22 cellular contexts compared by ENCODE assay signal in the genomic region with DNA sequence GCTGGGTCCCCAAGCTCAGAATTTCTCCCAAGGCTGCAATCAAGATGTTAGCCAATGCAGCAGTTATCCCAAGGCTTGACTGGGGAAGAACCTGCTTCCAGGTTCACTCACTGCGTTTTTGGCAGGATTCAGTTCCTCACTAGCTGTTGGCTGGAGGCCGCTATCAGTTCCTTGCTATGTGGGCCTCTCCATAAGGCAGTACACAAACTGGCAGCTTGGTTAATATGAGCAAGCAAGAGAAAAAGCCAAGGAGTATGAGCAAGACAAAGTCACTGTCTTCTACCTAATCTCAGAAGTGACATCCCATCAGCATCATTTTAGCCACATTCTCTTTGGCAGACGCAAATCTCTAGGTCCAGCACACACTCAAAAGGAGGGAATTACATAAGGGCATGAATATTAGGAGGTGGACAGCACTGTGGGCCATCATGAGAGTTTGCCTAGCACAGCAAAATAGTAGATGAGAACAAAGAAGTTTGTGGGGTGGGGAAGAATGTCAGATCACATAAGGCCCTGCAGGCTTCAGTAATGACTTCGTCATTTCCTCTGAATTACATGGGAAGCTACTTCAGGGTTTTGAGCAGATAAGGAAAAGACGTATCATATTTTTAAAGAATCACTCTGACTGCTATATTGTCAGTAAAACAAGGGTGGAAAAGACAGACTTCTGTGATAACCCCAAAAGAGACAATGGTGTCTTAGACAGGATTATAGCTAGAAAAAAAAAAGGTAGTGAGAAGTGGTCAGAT. TPM values are rescaled to one million over a fixed set of nuclear protein-coding genes. Genes with fewer than 3 reads are reported as not detected.
DNase-seq lines count a peak whose midpoint lies in the region; FAIRE-seq and TF ChIP-seq lines count a peak whose summit lies in the region.
"Had no signal": no experiment of that assay in that cellular context is flagged by ENCODE, and none has a peak within 500 bp of the region (broad histone marks: within the 10 kb centered on the region; RNA-seq: fewer than 3 reads in every experiment).

No MANE protein-coding gene starts in this region.

- intact Hi-C loops in activated T-helper 2 cell treated with anti-CD3 and anti-CD28 coated beads, Interferon-gamma antibody, Interleukin-2, Interleukin-4, amounts not matched to agents 10 μg/mL and 5 μg/mL and 100 μg/mL, durations not matched to agents 14 hours and 24 hours and 36 hours (cut with micrococcal nuclease), result loop anchor here (1.0 kb wide), 1 partner anchor 25 kb away; no protein-coding TSS in a partner anchor

- H3K27me3 ChIP-seq in suprapubic skin, result no peaks in the 10 kb centered on the region
- H3K27me3 ChIP-seq: cardiac muscle cell, heart right ventricle, right lobe of liver, upper lobe of right lung had no signal

- H3K4me1 Mint-ChIP-seq in activated T-helper 2 cell treated with anti-CD3 and anti-CD28 coated beads, Interferon-gamma antibody, Interleukin-2, Interleukin-4, amounts not matched to agents 10 μg/mL and 5 μg/mL and 100 μg/mL, durations not matched to agents 14 hours and 24 hours and 36 hours (ENCODE audit: low read depth), result peaks cover 31% of the 10 kb centered on the region
- peaks cover 12% of the 10 kb centered on the region for H3K4me1 Mint-ChIP-seq in endothelial cell (ENCODE audit: unreplicated experiment)
- H3K4me1 Mint-ChIP-seq: activated CD8-positive, alpha-beta memory T cell treated with anti-CD3 and anti-CD28 coated beads, Interleukin-2, amount 10 ng/mL, durations not matched to agents 7 days and 5 days had no signal

- H3K9me3 Mint-ChIP-seq in activated T-helper 2 cell treated with anti-CD3 and anti-CD28 coated beads, Interferon-gamma antibody, Interleukin-2, Interleukin-4, amounts not matched to agents 10 μg/mL and 5 μg/mL and 100 μg/mL, durations not matched to agents 14 hours and 24 hours and 36 hours, result peaks cover 4% of the 10 kb centered on the region
- H3K9me3 Mint-ChIP-seq in endothelial cell (ENCODE audit: unreplicated experiment), result no peaks in the 10 kb centered on the region

- no peaks in the 10 kb centered on the region for H3K4me1 ChIP-seq in suprapubic skin
- H3K4me1 ChIP-seq: upper lobe of right lung had no signal

- H3K36me3 Mint-ChIP-seq in activated T-helper 2 cell treated with anti-CD3 and anti-CD28 coated beads, Interferon-gamma antibody, Interleukin-2, Interleukin-4, amounts not matched to agents 10 μg/mL and 5 μg/mL and 100 μg/mL, durations not matched to agents 14 hours and 24 hours and 36 hours (ENCODE audit: low read depth), result peaks cover 41% of the 10 kb centered on the region
- peaks cover 12% of the 10 kb centered on the region for H3K36me3 Mint-ChIP-seq in endothelial cell (ENCODE audit: low read depth, unreplicated experiment)

- H3K4me3 Mint-ChIP-seq in activated T-helper 2 cell treated with anti-CD3 and anti-CD28 coated beads, Interferon-gamma antibody, Interleukin-2, Interleukin-4, amounts not matched to agents 10 μg/mL and 5 μg/mL and 100 μg/mL, durations not matched to agents 14 hours and 24 hours and 36 hours (ENCODE audit: low read depth), result no peak overlapping the region
- H3K4me3 Mint-ChIP-seq in endothelial cell (ENCODE audit: unreplicated experiment), result no peak overlapping the region
- H3K4me3 Mint-ChIP-seq: activated CD8-positive, alpha-beta memory T cell treated with anti-CD3 and anti-CD28 coated beads, Interleukin-2, amount 10 ng/mL, durations not matched to agents 7 days and 5 days had no signal

- no peak for TF ChIP-seq EP300 in suprapubic skin (IDR thresholded peaks at IDR 0.05)

- TF ChIP-seq CTCF in endothelial cell (IDR thresholded peaks at IDR 0.05; ENCODE audit: unreplicated experiment) (no peak), suprapubic skin (IDR thresholded peaks at IDR 0.05) (no peak)

- peak; percentile 23 for FAIRE-seq in GM19239 (lab: Jason Lieb, UNC)

- H3K4me3 ChIP-seq in suprapubic skin, result no peak overlapping the region
- H3K4me3 ChIP-seq: cardiac muscle cell, heart right ventricle, PC-9, right lobe of liver, upper lobe of right lung had no signal

- DNase-seq in GM19239 (ENCODE audit: insufficient read length, low spot score) (no peak), OCI-M1 (lab: John Stamatoyannopoulos, UW) (peak; percentile 48), endothelial cell (ENCODE audit: low spot score) (no peak), suprapubic skin (ENCODE audit: low spot score in 2 of 2) (no peak), NCI-H2196 treated with DMSO at 0.1 percent for 48 hours (lab: John Stamatoyannopoulos, UW; ENCODE audit: unreplicated experiment) (no peak), NCI-H146 treated with DMSO at 0.1 percent for 48 hours (lab: John Stamatoyannopoulos, UW; ENCODE audit: unreplicated experiment) (no peak), midbrain (lab: John Stamatoyannopoulos, UW) (no peak)
- no peak for DNase-seq in activated T-helper 2 cell treated with anti-CD3 and anti-CD28 coated beads, Interferon-gamma antibody, Interleukin-2, Interleukin-4, amounts not matched to agents 10 μg/mL and 5 μg/mL and 100 μg/mL, durations not matched to agents 14 hours and 24 hours and 36 hours (ENCODE audit: low spot score)
- DNase-seq: activated CD4-positive, CD25-positive, alpha-beta regulatory T cell treated with anti-CD3 and anti-CD28 coated beads, Interleukin-2, amount 50 U/mL, for 72 hours; activated CD8-positive, alpha-beta memory T cell treated with anti-CD3 and anti-CD28 coated beads, Interleukin-2, amount 10 ng/mL, durations not matched to agents 7 days and 5 days; activated gamma-delta T cell; amygdala; heart right ventricle; KG1; MM.1S; NCI-H1436; NCI-H2107; PC-9; right lobe of liver; Right ventricle myocardium superior; upper lobe of right lung had no signal

- 94% methylated on average over 5 of the region's 5 CpGs for WGBS in suprapubic skin

- H3K27ac Mint-ChIP-seq in activated T-helper 2 cell treated with anti-CD3 and anti-CD28 coated beads, Interferon-gamma antibody, Interleukin-2, Interleukin-4, amounts not matched to agents 10 μg/mL and 5 μg/mL and 100 μg/mL, durations not matched to agents 14 hours and 24 hours and 36 hours, result peak overlapping the region; percentile 74
- peak overlapping the region; percentile 15 for H3K27ac Mint-ChIP-seq in endothelial cell (ENCODE audit: unreplicated experiment)
- H3K27ac Mint-ChIP-seq: activated CD8-positive, alpha-beta memory T cell treated with anti-CD3 and anti-CD28 coated beads, Interleukin-2, amount 10 ng/mL, durations not matched to agents 7 days and 5 days had no signal

- H3K36me3 ChIP-seq in suprapubic skin, result peaks cover 4% of the 10 kb centered on the region
- H3K36me3 ChIP-seq: cardiac muscle cell, right lobe of liver, upper lobe of right lung had no signal

- H3K27me3 Mint-ChIP-seq in activated T-helper 2 cell treated with anti-CD3 and anti-CD28 coated beads, Interferon-gamma antibody, Interleukin-2, Interleukin-4, amounts not matched to agents 10 μg/mL and 5 μg/mL and 100 μg/mL, durations not matched to agents 14 hours and 24 hours and 36 hours (ENCODE audit: low read depth), result no peaks in the 10 kb centered on the region
- peaks cover 1% of the 10 kb centered on the region for H3K27me3 Mint-ChIP-seq in endothelial cell (ENCODE audit: unreplicated experiment)
- H3K27me3 Mint-ChIP-seq: activated CD8-positive, alpha-beta memory T cell treated with anti-CD3 and anti-CD28 coated beads, Interleukin-2, amount 10 ng/mL, durations not matched to agents 7 days and 5 days had no signal

- H3K27ac ChIP-seq in suprapubic skin, result no peak overlapping the region
- H3K27ac ChIP-seq: cardiac muscle cell, heart right ventricle, PC-9, right lobe of liver, upper lobe of right lung had no signal

- no peak for TF ChIP-seq POLR2A in suprapubic skin (IDR thresholded peaks at IDR 0.05)

- H3K9me3 ChIP-seq in suprapubic skin, result no peaks in the 10 kb centered on the region
- H3K9me3 ChIP-seq: right lobe of liver, upper lobe of right lung had no signal

RNA-seq across cellular contexts. Expression of a gene that starts 25.5 kb away (rescaled TPM):
- 18.9 and 20.8 TPM in 2 replicates for total RNA-seq in activated T-helper 2 cell treated with anti-CD3 and anti-CD28 coated beads, Interferon-gamma antibody, Interleukin-2, Interleukin-4, amounts not matched to agents 10 μg/mL and 5 μg/mL and 100 μg/mL, durations not matched to agents 14 hours and 24 hours and 36 hours
- total RNA-seq in endothelial cell (ENCODE audit: unreplicated experiment) (26.5 TPM), suprapubic skin (10 to 100 TPM; 43.5 to 58.6 (median 47.5) TPM)
